ENCODE assay signal across 1 cellular context in genomic region chr2:131530626-131531344, GRCh38.
TF ChIP-seq lines count a peak whose summit lies in the region.

No MANE protein-coding gene starts in this region.

TF ChIP-seq in HepG2, 621 proteins besides CTCF, POLR2A, EP300 and RAD21:
- TF ChIP-seq STAG1 (CRISPR knock-in tag; IDR thresholded peaks at IDR 0.05), result peak; percentile 29; the same call in 1 of the 2 replicates
